In the genomic region with DNA sequence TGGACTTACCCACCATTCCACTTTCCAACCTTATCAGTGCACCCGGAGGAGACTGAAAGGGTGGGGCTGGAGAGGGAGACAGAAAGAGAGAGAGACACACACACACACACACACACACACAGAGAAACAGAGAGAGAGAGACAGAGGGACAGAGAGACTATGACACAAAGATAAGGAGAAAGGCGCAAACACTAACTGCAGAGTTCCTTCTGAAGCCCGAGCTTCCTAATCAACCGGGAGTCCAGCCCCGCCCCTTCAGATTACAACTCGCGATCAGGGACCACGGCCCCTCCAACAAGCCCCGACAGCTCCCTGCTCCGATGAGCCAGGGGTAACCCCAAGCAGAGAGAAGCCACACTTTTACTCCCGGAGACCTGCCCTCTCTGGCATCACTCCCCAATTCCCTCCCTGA, we compare ENCODE assay signal across 1 cellular context.
TF ChIP-seq lines count a peak whose summit lies in the region.

No MANE protein-coding gene starts in this region.

TF ChIP-seq in K562, 482 proteins besides CTCF, POLR2A, EP300 and RAD21 (continued from another document and continues in another):
- TF ChIP-seq XRCC5 (IDR thresholded peaks at IDR 0.05; ENCODE audit: low read depth, low read length) = 0 out of 2 replicates have a peak, but pooled peaks have one; percentile 13
- TF ChIP-seq, protein P1, sequence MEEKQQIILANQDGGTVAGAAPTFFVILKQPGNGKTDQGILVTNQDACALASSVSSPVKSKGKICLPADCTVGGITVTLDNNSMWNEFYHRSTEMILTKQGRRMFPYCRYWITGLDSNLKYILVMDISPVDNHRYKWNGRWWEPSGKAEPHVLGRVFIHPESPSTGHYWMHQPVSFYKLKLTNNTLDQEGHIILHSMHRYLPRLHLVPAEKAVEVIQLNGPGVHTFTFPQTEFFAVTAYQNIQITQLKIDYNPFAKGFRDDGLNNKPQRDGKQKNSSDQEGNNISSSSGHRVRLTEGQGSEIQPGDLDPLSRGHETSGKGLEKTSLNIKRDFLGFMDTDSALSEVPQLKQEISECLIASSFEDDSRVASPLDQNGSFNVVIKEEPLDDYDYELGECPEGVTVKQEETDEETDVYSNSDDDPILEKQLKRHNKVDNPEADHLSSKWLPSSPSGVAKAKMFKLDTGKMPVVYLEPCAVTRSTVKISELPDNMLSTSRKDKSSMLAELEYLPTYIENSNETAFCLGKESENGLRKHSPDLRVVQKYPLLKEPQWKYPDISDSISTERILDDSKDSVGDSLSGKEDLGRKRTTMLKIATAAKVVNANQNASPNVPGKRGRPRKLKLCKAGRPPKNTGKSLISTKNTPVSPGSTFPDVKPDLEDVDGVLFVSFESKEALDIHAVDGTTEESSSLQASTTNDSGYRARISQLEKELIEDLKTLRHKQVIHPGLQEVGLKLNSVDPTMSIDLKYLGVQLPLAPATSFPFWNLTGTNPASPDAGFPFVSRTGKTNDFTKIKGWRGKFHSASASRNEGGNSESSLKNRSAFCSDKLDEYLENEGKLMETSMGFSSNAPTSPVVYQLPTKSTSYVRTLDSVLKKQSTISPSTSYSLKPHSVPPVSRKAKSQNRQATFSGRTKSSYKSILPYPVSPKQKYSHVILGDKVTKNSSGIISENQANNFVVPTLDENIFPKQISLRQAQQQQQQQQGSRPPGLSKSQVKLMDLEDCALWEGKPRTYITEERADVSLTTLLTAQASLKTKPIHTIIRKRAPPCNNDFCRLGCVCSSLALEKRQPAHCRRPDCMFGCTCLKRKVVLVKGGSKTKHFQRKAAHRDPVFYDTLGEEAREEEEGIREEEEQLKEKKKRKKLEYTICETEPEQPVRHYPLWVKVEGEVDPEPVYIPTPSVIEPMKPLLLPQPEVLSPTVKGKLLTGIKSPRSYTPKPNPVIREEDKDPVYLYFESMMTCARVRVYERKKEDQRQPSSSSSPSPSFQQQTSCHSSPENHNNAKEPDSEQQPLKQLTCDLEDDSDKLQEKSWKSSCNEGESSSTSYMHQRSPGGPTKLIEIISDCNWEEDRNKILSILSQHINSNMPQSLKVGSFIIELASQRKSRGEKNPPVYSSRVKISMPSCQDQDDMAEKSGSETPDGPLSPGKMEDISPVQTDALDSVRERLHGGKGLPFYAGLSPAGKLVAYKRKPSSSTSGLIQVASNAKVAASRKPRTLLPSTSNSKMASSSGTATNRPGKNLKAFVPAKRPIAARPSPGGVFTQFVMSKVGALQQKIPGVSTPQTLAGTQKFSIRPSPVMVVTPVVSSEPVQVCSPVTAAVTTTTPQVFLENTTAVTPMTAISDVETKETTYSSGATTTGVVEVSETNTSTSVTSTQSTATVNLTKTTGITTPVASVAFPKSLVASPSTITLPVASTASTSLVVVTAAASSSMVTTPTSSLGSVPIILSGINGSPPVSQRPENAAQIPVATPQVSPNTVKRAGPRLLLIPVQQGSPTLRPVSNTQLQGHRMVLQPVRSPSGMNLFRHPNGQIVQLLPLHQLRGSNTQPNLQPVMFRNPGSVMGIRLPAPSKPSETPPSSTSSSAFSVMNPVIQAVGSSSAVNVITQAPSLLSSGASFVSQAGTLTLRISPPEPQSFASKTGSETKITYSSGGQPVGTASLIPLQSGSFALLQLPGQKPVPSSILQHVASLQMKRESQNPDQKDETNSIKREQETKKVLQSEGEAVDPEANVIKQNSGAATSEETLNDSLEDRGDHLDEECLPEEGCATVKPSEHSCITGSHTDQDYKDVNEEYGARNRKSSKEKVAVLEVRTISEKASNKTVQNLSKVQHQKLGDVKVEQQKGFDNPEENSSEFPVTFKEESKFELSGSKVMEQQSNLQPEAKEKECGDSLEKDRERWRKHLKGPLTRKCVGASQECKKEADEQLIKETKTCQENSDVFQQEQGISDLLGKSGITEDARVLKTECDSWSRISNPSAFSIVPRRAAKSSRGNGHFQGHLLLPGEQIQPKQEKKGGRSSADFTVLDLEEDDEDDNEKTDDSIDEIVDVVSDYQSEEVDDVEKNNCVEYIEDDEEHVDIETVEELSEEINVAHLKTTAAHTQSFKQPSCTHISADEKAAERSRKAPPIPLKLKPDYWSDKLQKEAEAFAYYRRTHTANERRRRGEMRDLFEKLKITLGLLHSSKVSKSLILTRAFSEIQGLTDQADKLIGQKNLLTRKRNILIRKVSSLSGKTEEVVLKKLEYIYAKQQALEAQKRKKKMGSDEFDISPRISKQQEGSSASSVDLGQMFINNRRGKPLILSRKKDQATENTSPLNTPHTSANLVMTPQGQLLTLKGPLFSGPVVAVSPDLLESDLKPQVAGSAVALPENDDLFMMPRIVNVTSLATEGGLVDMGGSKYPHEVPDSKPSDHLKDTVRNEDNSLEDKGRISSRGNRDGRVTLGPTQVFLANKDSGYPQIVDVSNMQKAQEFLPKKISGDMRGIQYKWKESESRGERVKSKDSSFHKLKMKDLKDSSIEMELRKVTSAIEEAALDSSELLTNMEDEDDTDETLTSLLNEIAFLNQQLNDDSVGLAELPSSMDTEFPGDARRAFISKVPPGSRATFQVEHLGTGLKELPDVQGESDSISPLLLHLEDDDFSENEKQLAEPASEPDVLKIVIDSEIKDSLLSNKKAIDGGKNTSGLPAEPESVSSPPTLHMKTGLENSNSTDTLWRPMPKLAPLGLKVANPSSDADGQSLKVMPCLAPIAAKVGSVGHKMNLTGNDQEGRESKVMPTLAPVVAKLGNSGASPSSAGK (IDR thresholded peaks at IDR 0.05) = no peak
- no peak for TF ChIP-seq TCF7 (IDR thresholded peaks at IDR 0.05; ENCODE audit: borderline replicate concordance)
- TF ChIP-seq CCAR2 (IDR thresholded peaks at IDR 0.05; ENCODE audit: low read depth, low read length) = no peak
- peak; percentile 93 for TF ChIP-seq ZBTB2 (IDR thresholded peaks at IDR 0.05)
- TF ChIP-seq ZNF184 (CRISPR knock-in tag; IDR thresholded peaks at IDR 0.05) = no peak
- no peak for TF ChIP-seq KLF10 (CRISPR knock-in tag; IDR thresholded peaks at IDR 0.05)
- TF ChIP-seq DNMT1 (IDR thresholded peaks at IDR 0.05) = no peak
- no peak; the same call in 1 of the 2 replicates for TF ChIP-seq GATAD2B (IDR thresholded peaks at IDR 0.05; ENCODE audit: borderline replicate concordance)
- peak in 1 of 2 experiments; percentile 66; a peak in 2 of 4 replicates for TF ChIP-seq MNT (conservative IDR thresholded peaks at IDR 0.05)
- TF ChIP-seq, protein P2, sequence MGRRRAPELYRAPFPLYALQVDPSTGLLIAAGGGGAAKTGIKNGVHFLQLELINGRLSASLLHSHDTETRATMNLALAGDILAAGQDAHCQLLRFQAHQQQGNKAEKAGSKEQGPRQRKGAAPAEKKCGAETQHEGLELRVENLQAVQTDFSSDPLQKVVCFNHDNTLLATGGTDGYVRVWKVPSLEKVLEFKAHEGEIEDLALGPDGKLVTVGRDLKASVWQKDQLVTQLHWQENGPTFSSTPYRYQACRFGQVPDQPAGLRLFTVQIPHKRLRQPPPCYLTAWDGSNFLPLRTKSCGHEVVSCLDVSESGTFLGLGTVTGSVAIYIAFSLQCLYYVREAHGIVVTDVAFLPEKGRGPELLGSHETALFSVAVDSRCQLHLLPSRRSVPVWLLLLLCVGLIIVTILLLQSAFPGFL (CRISPR knock-in tag; IDR thresholded peaks at IDR 0.05) = no peak
- peak; percentile 97 for TF ChIP-seq SMAD4 (CRISPR knock-in tag; conservative IDR thresholded peaks at IDR 0.05)
- no peak for TF ChIP-seq EZH2 (IDR thresholded peaks at IDR 0.05; ENCODE audit: borderline replicate concordance, low read depth, low read length)
- TF ChIP-seq, protein P3, sequence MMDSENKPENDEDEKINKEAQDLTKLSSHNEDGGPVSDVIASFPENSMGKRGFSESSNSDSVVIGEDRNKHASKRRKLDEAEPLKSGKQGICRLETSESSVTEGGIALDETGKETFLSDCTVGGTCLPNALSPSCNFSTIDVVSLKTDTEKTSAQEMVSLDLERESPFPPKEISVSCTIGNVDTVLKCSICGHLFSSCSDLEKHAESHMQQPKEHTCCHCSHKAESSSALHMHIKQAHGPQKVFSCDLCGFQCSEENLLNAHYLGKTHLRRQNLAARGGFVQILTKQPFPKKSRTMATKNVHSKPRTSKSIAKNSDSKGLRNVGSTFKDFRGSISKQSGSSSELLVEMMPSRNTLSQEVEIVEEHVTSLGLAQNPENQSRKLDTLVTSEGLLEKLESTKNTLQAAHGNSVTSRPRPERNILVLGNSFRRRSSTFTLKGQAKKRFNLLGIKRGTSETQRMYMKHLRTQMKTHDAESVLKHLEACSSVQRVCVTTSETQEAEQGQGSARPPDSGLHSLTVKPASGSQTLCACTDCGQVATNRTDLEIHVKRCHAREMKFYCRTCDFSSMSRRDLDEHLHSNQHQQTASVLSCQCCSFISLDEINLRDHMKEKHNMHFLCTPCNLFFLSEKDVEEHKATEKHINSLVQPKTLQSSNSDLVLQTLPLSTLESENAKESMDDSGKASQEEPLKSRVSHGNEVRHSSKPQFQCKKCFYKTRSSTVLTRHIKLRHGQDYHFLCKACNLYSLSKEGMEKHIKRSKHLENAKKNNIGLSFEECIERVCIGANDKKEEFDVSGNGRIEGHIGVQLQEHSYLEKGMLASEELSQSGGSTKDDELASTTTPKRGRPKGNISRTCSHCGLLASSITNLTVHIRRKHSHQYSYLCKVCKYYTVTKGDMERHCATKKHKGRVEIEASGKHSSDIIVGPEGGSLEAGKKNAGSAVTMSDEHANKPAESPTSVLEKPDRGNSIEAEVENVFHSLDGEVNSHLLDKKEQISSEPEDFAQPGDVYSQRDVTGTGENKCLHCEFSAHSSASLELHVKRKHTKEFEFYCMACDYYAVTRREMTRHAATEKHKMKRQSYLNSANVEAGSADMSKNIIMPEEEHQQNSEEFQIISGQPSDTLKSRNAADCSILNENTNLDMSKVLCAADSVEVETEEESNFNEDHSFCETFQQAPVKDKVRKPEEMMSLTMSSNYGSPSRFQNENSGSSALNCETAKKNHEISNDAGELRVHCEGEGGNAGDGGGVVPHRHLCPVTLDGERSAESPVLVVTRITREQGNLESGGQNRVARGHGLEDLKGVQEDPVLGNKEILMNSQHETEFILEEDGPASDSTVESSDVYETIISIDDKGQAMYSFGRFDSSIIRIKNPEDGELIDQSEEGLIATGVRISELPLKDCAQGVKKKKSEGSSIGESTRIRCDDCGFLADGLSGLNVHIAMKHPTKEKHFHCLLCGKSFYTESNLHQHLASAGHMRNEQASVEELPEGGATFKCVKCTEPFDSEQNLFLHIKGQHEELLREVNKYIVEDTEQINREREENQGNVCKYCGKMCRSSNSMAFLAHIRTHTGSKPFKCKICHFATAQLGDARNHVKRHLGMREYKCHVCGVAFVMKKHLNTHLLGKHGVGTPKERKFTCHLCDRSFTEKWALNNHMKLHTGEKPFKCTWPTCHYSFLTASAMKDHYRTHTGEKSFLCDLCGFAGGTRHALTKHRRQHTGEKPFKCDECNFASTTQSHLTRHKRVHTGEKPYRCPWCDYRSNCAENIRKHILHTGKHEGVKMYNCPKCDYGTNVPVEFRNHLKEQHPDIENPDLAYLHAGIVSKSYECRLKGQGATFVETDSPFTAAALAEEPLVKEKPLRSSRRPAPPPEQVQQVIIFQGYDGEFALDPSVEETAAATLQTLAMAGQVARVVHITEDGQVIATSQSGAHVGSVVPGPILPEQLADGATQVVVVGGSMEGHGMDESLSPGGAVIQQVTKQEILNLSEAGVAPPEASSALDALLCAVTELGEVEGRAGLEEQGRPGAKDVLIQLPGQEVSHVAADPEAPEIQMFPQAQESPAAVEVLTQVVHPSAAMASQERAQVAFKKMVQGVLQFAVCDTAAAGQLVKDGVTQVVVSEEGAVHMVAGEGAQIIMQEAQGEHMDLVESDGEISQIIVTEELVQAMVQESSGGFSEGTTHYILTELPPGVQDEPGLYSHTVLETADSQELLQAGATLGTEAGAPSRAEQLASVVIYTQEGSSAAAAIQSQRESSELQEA (IDR thresholded peaks at IDR 0.05; ENCODE audit: low read depth) = no peak
- peak; percentile 71 for TF ChIP-seq GATA2 (CRISPR knock-in tag; IDR thresholded peaks at IDR 0.05)
- TF ChIP-seq JUN (IDR thresholded peaks at IDR 0.05; ENCODE audit: borderline replicate concordance, low read depth, low read length) = peak; percentile 43; the same call in 1 of the 2 replicates
- no peak for TF ChIP-seq JUN (CRISPR knock-in tag; IDR thresholded peaks at IDR 0.05; ENCODE audit: borderline replicate concordance)
- TF ChIP-seq, protein P4, sequence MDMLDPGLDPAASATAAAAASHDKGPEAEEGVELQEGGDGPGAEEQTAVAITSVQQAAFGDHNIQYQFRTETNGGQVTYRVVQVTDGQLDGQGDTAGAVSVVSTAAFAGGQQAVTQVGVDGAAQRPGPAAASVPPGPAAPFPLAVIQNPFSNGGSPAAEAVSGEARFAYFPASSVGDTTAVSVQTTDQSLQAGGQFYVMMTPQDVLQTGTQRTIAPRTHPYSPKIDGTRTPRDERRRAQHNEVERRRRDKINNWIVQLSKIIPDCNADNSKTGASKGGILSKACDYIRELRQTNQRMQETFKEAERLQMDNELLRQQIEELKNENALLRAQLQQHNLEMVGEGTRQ (CRISPR knock-in tag; IDR thresholded peaks at IDR 0.05) = no peak
